9 cellular contexts compared by ENCODE assay signal in the genomic region with DNA sequence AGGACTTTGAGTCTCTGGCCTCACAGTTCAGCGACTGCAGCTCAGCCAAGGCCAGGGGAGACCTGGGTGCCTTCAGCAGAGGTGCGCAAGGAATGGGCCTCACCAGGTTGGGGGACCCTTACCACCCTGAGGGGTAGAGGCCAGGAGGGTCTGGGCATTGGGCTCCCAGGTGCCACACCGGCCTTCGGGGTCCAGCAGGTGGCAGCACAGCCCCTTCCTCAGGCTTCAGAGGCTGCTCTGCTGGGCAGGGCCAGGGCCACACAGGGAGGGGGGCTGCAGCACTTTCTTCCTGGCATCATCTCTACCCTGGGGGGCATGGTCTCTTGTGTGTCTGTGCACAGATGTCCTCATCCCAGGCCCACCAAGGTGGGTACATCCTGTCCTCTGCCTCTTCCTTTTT. TPM values are rescaled to one million over a fixed set of nuclear protein-coding genes. Genes with fewer than 3 reads are reported as not detected.
DNase-seq lines count a peak whose midpoint lies in the region; ATAC-seq and TF ChIP-seq lines count a peak whose summit lies in the region.
"Had no signal": no experiment of that assay in that cellular context is flagged by ENCODE, and none has a peak within 500 bp of the region (broad histone marks: within the 10 kb centered on the region; RNA-seq: fewer than 3 reads in every experiment).

No MANE protein-coding gene starts in this region.

- ATAC-seq in WTC11 (peak; percentile 67), GM18861 (IDR thresholded peaks at IDR 0.05; ENCODE audit: unreplicated experiment) (no peak), GM18870 (IDR thresholded peaks at IDR 0.05; ENCODE audit: unreplicated experiment) (no peak)

- POLR2A ChIA-PET in WTC11 (lab: Charles Lee), result no interaction called here

- WGBS in esophagus squamous epithelium, 2 donors, result no CpG with 5 or more reads among the region's 4 CpGs

- TF ChIP-seq POLR2A in esophagus squamous epithelium (IDR thresholded peaks at IDR 0.05), result no peak

- no peaks in the 10 kb centered on the region for H3K9me3 Mint-ChIP-seq in WTC11

- H3K4me1 ChIP-seq in esophagus squamous epithelium, result peaks cover 4 to 21% (median 10%) of the 10 kb centered on the region in 3 donors

- H3K27me3 ChIP-seq in esophagus squamous epithelium, result no peaks in the 10 kb centered on the region

- H3K36me3 Mint-ChIP-seq in WTC11, result peaks cover 15% of the 10 kb centered on the region

- intact Hi-C loops in esophagus squamous epithelium (cut with DNase I), result no loop called here

- H3K4me1 Mint-ChIP-seq in WTC11, result peaks cover 7% of the 10 kb centered on the region; the same call in 1 of the 2 replicates
- H3K4me1 Mint-ChIP-seq: CD14-positive monocyte had no signal

- H3K36me3 ChIP-seq in esophagus squamous epithelium, result peaks cover 0 to 78% (median 12%) of the 10 kb centered on the region in 3 donors

- H3K27me3 Mint-ChIP-seq in WTC11 (ENCODE audit: low read depth), result no peaks in the 10 kb centered on the region

- no peak overlapping the region for H3K4me3 ChIP-seq in esophagus squamous epithelium

- H3K27ac ChIP-seq in esophagus squamous epithelium, result no peak overlapping the region

- no peak overlapping the region for H3K4me3 Mint-ChIP-seq in WTC11
- H3K4me3 Mint-ChIP-seq: CD14-positive monocyte had no signal

- CTCF ChIA-PET in WTC11 (lab: Charles Lee), result interaction anchor here (0.5 to 1.6 kb wide), 2 partner anchors 13 to 495 kb away, joined by 3 to 7 read pairs; a partner anchor contains a TSS

- peak; percentile 76 for DNase-seq in activated effector memory CD4-positive, alpha-beta T cell treated with anti-CD3 and anti-CD28 coated beads, Interleukin-2, amount 50 U/mL, for 16 hours
- DNase-seq in activated effector memory CD4-positive, alpha-beta T cell treated with Interleukin-2 at 50 U/mL for 16 hours, result no peak
- DNase-seq in WTC11 (ENCODE audit: low spot score), result peak; percentile 77
- DNase-seq in esophagus squamous epithelium (lab: John Stamatoyannopoulos, UW), result no peak
- DNase-seq in stimulated activated naive CD4-positive, alpha-beta T cell (lab: John Stamatoyannopoulos, UW), result peak in 5 of 6 experiments; percentile 34 to 40 (median 38)
- DNase-seq in activated CD4-positive, CD25-positive, alpha-beta regulatory T cell (lab: John Stamatoyannopoulos, UW), result no peak

- no peaks in the 10 kb centered on the region for H3K9me3 ChIP-seq in esophagus squamous epithelium

- TF ChIP-seq CTCF in WTC11 (IDR thresholded peaks at IDR 0.05), result peak; percentile 63
- peak in 4 of 6 experiments; percentile 9 to 38 (median 16) for TF ChIP-seq CTCF in esophagus squamous epithelium (IDR thresholded peaks at IDR 0.05)

- H3K27ac Mint-ChIP-seq in WTC11, result no peak overlapping the region

TF ChIP-seq in WTC11, 78 proteins besides CTCF, POLR2A, EP300 and RAD21:
- TF ChIP-seq ZNF121 (CRISPR knock-in tag; IDR thresholded peaks at IDR 0.05), result 0 out of 2 replicates have a peak, but pooled peaks have one; percentile 45
- TF ChIP-seq, protein P1, sequence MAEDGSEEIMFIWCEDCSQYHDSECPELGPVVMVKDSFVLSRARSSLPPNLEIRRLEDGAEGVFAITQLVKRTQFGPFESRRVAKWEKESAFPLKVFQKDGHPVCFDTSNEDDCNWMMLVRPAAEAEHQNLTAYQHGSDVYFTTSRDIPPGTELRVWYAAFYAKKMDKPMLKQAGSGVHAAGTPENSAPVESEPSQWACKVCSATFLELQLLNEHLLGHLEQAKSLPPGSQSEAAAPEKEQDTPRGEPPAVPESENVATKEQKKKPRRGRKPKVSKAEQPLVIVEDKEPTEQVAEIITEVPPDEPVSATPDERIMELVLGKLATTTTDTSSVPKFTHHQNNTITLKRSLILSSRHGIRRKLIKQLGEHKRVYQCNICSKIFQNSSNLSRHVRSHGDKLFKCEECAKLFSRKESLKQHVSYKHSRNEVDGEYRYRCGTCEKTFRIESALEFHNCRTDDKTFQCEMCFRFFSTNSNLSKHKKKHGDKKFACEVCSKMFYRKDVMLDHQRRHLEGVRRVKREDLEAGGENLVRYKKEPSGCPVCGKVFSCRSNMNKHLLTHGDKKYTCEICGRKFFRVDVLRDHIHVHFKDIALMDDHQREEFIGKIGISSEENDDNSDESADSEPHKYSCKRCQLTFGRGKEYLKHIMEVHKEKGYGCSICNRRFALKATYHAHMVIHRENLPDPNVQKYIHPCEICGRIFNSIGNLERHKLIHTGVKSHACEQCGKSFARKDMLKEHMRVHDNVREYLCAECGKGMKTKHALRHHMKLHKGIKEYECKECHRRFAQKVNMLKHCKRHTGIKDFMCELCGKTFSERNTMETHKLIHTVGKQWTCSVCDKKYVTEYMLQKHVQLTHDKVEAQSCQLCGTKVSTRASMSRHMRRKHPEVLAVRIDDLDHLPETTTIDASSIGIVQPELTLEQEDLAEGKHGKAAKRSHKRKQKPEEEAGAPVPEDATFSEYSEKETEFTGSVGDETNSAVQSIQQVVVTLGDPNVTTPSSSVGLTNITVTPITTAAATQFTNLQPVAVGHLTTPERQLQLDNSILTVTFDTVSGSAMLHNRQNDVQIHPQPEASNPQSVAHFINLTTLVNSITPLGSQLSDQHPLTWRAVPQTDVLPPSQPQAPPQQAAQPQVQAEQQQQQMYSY (CRISPR knock-in tag; IDR thresholded peaks at IDR 0.05), result no peak

RNA-seq across cellular contexts. Expression of a gene that starts 12.9 kb away (rescaled TPM):
- total RNA-seq in WTC11 (2021), result 107 to 111 TPM (median 110 TPM) in 3 replicates
- 10 to 100 TPM; 61.1 to 77.1 (median 67.6) TPM for total RNA-seq in esophagus squamous epithelium

RNA-seq across cellular contexts. Expression of a gene that starts 20.3 kb away (rescaled TPM):
- 402 to 411 TPM (median 405 TPM) in 3 replicates for total RNA-seq in WTC11 (2021)
- 100 to 1,000 TPM; 394 to 688 (median 499) TPM for total RNA-seq in esophagus squamous epithelium

RNA-seq across cellular contexts. Expression of a gene that starts 29.2 kb away (rescaled TPM):
- total RNA-seq in WTC11 (2021), result 34.2 to 37.6 TPM (median 35.7 TPM) in 3 replicates
- total RNA-seq in esophagus squamous epithelium, result 10 to 100 TPM in 3 of 4 donors, 1 to 10 TPM in 1; 6.9 to 20.0 (median 13.7) TPM

Comparison
In these comparisons a context has a peak if more than half of its experiments do, and no peak if none do; other contexts are left out.
1. DNase-seq: peak in activated effector memory CD4-positive, alpha-beta T cell treated with anti-CD3 and anti-CD28 coated beads, Interleukin-2, amount 50 U/mL, for 16 hours (single experiment), WTC11 (single experiment) and stimulated activated naive CD4-positive, alpha-beta T cell (5 of 6); none in activated effector memory CD4-positive, alpha-beta T cell treated with Interleukin-2 at 50 U/mL for 16 hours (single experiment), esophagus squamous epithelium (single experiment) and activated CD4-positive, CD25-positive, alpha-beta regulatory T cell (0 of 4).